Comparison of ENCODE assay signal across 23 cellular contexts in the genomic region with DNA sequence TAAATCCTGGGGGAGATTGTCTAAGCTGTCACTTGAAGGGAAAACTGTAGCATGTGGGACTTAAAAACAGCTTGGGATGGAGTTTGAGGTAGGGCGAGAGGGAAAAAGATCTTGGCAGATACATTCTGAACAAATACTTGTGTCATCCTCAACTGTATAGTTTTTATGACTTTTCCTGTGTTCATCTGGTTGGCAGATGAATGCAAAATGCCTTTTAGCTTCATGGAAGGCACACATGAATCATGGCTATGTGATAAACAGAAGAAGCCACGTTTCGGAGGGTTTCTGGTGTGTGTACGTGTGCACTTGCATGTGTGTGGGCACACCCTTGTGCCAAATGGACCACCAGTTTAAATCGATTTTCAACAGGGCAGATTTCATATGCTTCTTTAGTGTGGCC.
A peak's percentile ranks its signal among the peaks of the same experiment; 100 is the strongest.
DNase-seq lines count a peak whose midpoint lies in the region; ATAC-seq, FAIRE-seq and TF ChIP-seq lines count a peak whose summit lies in the region.
"Had no signal": no experiment of that assay in that cellular context is flagged by ENCODE, and none has a peak within 500 bp of the region (broad histone marks: within the 10 kb centered on the region; RNA-seq: fewer than 3 reads in every experiment).

No MANE protein-coding gene starts in this region.

- H3K27me3 Mint-ChIP-seq in H9 (ENCODE audit: low read depth) (no peaks in the 10 kb centered on the region), glutamatergic neuron (ENCODE audit: unreplicated experiment) (no peaks in the 10 kb centered on the region)

- H4K91ac ChIP-seq in H9 (ENCODE audit: insufficient read length, low read depth, low read length), result no peak overlapping the region

- H3K79me1 ChIP-seq in H9 (ENCODE audit: insufficient read depth, low read depth, low read length, poor library complexity, severe bottlenecking), result no peaks in the 10 kb centered on the region

- H3K4me3 ChIP-seq in GM12878, result no peak overlapping the region
- H3K4me3 ChIP-seq: Peyer's patch, SJSA1 had no signal

- H3K23ac ChIP-seq in H9 (ENCODE audit: insufficient read length, low read depth, low read length), result no peak overlapping the region

- H3K4me1 Mint-ChIP-seq in H9 (peaks cover 14 to 16% of the 10 kb centered on the region in 2 experiments), glutamatergic neuron (ENCODE audit: low read depth, unreplicated experiment) (peaks cover 7% of the 10 kb centered on the region)
- H3K4me1 Mint-ChIP-seq: CD8-positive, alpha-beta memory T cell; IgD-negative memory B cell had no signal

- H3K36me3 Mint-ChIP-seq in H9 (ENCODE audit: insufficient read depth in 1 of 3, low read depth in 3 of 3), result peaks cover 3 to 15% (median 11%) of the 10 kb centered on the region in 3 experiments
- peaks cover 7% of the 10 kb centered on the region for H3K36me3 Mint-ChIP-seq in glutamatergic neuron (ENCODE audit: unreplicated experiment)
- H3K36me3 Mint-ChIP-seq: CD8-positive, alpha-beta memory T cell; IgD-negative memory B cell had no signal

- no TSS peak for BruUV-seq in GM12878 (replicated peaks; lab: Mats Ljungman, UMichigan)

- WGBS in H9 (ENCODE audit: extremely low coverage, insufficient read length, low lambda C conversion rate), result no CpG with 5 or more reads among the region's 5 CpGs
- 49% methylated on average over 5 of the region's 5 CpGs for WGBS in GM12878 (ENCODE audit: insufficient coverage, insufficient replicate concordance, low lambda C conversion rate, missing lambda C conversion rate)

- H3K9me3 Mint-ChIP-seq in H9, result peaks cover 10 to 14% of the 10 kb centered on the region in 2 experiments
- H3K9me3 Mint-ChIP-seq in glutamatergic neuron (ENCODE audit: unreplicated experiment), result peaks cover 2% of the 10 kb centered on the region

- TF ChIP-seq POLR2A in GM12878 (IDR thresholded peaks at IDR 0.05; ENCODE audit: low read depth, low read length), result no peak

- H3K79me2 ChIP-seq in H9 (ENCODE audit: insufficient read depth, low read length), result no peaks in the 10 kb centered on the region
- no peaks in the 10 kb centered on the region for H3K79me2 ChIP-seq in GM12878 (ENCODE audit: control insufficient read depth, insufficient read depth, low read length)

- no peak overlapping the region for H2BK20ac ChIP-seq in H9 (ENCODE audit: low read depth, low read length, poor library complexity, severe bottlenecking)

- H3K14ac ChIP-seq in H9 (ENCODE audit: insufficient read depth, low read length), result no peak overlapping the region

- FAIRE-seq in GM12878 (lab: Jason Lieb, UNC), result no peak
- no peak for FAIRE-seq in frontal cortex (lab: Jason Lieb, UNC)
- FAIRE-seq: D721Med had no signal

- H3K4me2 ChIP-seq in H9 (ENCODE audit: insufficient read depth, insufficient read length, low read length) (no peak overlapping the region), GM12878 (ENCODE audit: control insufficient read depth, insufficient read depth) (0 out of 2 replicates have a peak overlapping the region, but pooled peaks have one; percentile 14)

- H3K27ac ChIP-seq in H9 (ENCODE audit: insufficient read length, low read depth, low read length) (no peak overlapping the region), GM12878 (ENCODE audit: control insufficient read depth, insufficient read depth) (no peak overlapping the region)
- H3K27ac ChIP-seq: 22Rv1, Peyer's patch, SJSA1 had no signal

- H3T11ph ChIP-seq in H9 (ENCODE audit: low read length), result no peak overlapping the region

- no peak overlapping the region for H2AFZ ChIP-seq in H9 (ENCODE audit: low read length)
- H2AFZ ChIP-seq in GM12878 (ENCODE audit: control insufficient read depth, low read depth, low read length), result no peak overlapping the region

- DNase-seq in AG08395 (ENCODE audit: low spot score) (peak; percentile 20), H9 (no peak), GM12878 (ENCODE audit: low read depth, low spot score) (no peak), glutamatergic neuron (no peak), foreskin melanocyte (no peak), frontal cortex (ENCODE audit: low spot score in 2 of 2) (no peak), DMS79 treated with DMSO at 0.1 percent for 48 hours (lab: John Stamatoyannopoulos, UW) (no peak), AG08396 (ENCODE audit: low spot score) (no peak)
- DNase-seq: C1 segment of cervical spinal cord; CD8-positive, alpha-beta memory T cell; DMS79; Kasumi-1; NCI-H1092 treated with DMSO at 0.1 percent for 48 hours; NCI-H2081; NCI-H2171 treated with DMSO at 0.1 percent for 48 hours; NCI-H446 treated with DMSO at 0.1 percent for 48 hours; NCI-H69; Peyer's patch had no signal

- no peaks in the 10 kb centered on the region for H3K4me1 ChIP-seq in H9 (ENCODE audit: insufficient read depth, low read length)
- H3K4me1 ChIP-seq in GM12878 (ENCODE audit: control insufficient read depth, insufficient read depth, low read length), result no peaks in the 10 kb centered on the region
- H3K4me1 ChIP-seq: Peyer's patch, SJSA1 had no signal

- CTCF ChIA-PET in GM12878 (lab: Yijun Ruan, JAX), result interaction anchor here (0.6 kb wide), 1 partner anchor 474 kb away, joined by 3 read pairs; no protein-coding TSS in a partner anchor

- H4K20me1 ChIP-seq in H9 (ENCODE audit: control insufficient read depth, insufficient read depth, insufficient read length), result no peaks in the 10 kb centered on the region
- no peaks in the 10 kb centered on the region for H4K20me1 ChIP-seq in GM12878 (ENCODE audit: control insufficient read depth, insufficient read depth)

- H3K18ac ChIP-seq in H9 (ENCODE audit: insufficient read length, low read depth, low read length), result no peak overlapping the region

- no peak overlapping the region for H3K56ac ChIP-seq in H9 (ENCODE audit: insufficient read length, low read depth, low read length)

- no peaks in the 10 kb centered on the region for H3K36me3 ChIP-seq in GM12878 (ENCODE audit: control insufficient read depth in 2 of 2, insufficient read depth in 2 of 2, low read length in 1 of 2)
- H3K36me3 ChIP-seq: Peyer's patch, SJSA1 had no signal

- no peaks in the 10 kb centered on the region for H3K23me2 ChIP-seq in H9 (ENCODE audit: insufficient read length, low read depth, low read length, poor library complexity, severe bottlenecking)

- SMC1A ChIA-PET in GM12878 (lab: Charles Lee; ENCODE audit: uncharacterized antibody, unreplicated experiment), result no interaction called here

- in situ Hi-C loops in GM12878 (cut with MboI), result no loop called here

- H2BK12ac ChIP-seq in H9 (ENCODE audit: insufficient read length, low read depth, low read length), result no peak overlapping the region

- no peak overlapping the region for H3K4ac ChIP-seq in H9 (ENCODE audit: low read depth, low read length)

- no peak for TF ChIP-seq RAD21 in GM12878 (IDR thresholded peaks at IDR 0.05; ENCODE audit: insufficient read depth, low read depth, low read length)

- H3K9ac ChIP-seq in H9 (ENCODE audit: extremely low read depth, insufficient read length, low read length) (no peak overlapping the region), GM12878 (ENCODE audit: control insufficient read depth, insufficient read depth, low read length) (no peak overlapping the region)

- H4K8ac ChIP-seq in H9 (replicated peaks; ENCODE audit: insufficient read length, low read depth, low read length), result no peak overlapping the region

- H2BK5ac ChIP-seq in H9 (ENCODE audit: insufficient read length, low read length), result no peak overlapping the region

- no peak overlapping the region for H2AK5ac ChIP-seq in H9 (ENCODE audit: insufficient read length, low read length)

- H3K27me3 ChIP-seq in H9 (ENCODE audit: insufficient read depth, low read length) (no peaks in the 10 kb centered on the region), GM12878 (replicated peaks in 1 of 2; ENCODE audit: control insufficient read depth in 2 of 2, insufficient read depth in 2 of 2, low read length in 1 of 2) (no peaks in the 10 kb centered on the region)
- H3K27me3 ChIP-seq: Peyer's patch, SJSA1 had no signal

- H2BK15ac ChIP-seq in H9 (ENCODE audit: low read depth, low read length), result no peak overlapping the region

- RAD21 ChIA-PET in GM12878 (lab: Charles Lee; ENCODE audit: unreplicated experiment), result no interaction called here

- H2BK120ac ChIP-seq in H9 (ENCODE audit: low read depth, low read length, poor library complexity, severe bottlenecking), result no peak overlapping the region

- peak overlapping the region in 2 of 3 experiments; percentile 39 to 59; a peak in 2 of 7 replicates for H3K27ac Mint-ChIP-seq in H9
- peak overlapping the region; percentile 45 for H3K27ac Mint-ChIP-seq in glutamatergic neuron (ENCODE audit: unreplicated experiment)
- H3K27ac Mint-ChIP-seq: CD8-positive, alpha-beta memory T cell; IgD-negative memory B cell had no signal

- H3K9me3 ChIP-seq in H9 (ENCODE audit: control insufficient read depth, low read depth, low read length), result peaks cover 2% of the 10 kb centered on the region
- no peaks in the 10 kb centered on the region; the same call in 1 of the 3 replicates for H3K9me3 ChIP-seq in GM12878 (replicated peaks; ENCODE audit: control insufficient read depth, insufficient read depth, low read length)
- H3K9me3 ChIP-seq: Peyer's patch, SJSA1 had no signal

- no peak for TF ChIP-seq EP300 in GM12878 (IDR thresholded peaks at IDR 0.05; ENCODE audit: borderline replicate concordance in 1 of 2, control insufficient read depth in 1 of 2, low read depth in 2 of 2, low read length in 2 of 2)

- ATAC-seq in GM12878, result no peak
- ATAC-seq: HCT116 had no signal

- H4K5ac ChIP-seq in H9 (ENCODE audit: insufficient read length, low read depth, low read length), result no peak overlapping the region

- intact Hi-C loops in GM12878 (cut with micrococcal nuclease; ENCODE audit: unreplicated experiment), result no loop called here

- POLR2A ChIA-PET in GM12878 (lab: Charles Lee), result no interaction called here

- no peak overlapping the region for H3K4me3 Mint-ChIP-seq in H9
- no peak overlapping the region for H3K4me3 Mint-ChIP-seq in glutamatergic neuron (ENCODE audit: unreplicated experiment)
- H3K4me3 Mint-ChIP-seq: CD8-positive, alpha-beta memory T cell; IgD-negative memory B cell had no signal

- TF ChIP-seq CTCF in H9 (conservative IDR thresholded peaks at IDR 0.05) (no peak), GM12878 (IDR thresholded peaks at IDR 0.05 in 2 of 3, conservative IDR thresholded peaks at IDR 0.05 in 1 of 3; ENCODE audit: control insufficient read depth in 2 of 3, extremely low read depth in 1 of 3, insufficient read depth in 1 of 3, low read depth in 3 of 3, low read length in 3 of 3) (no peak), glutamatergic neuron (IDR thresholded peaks at IDR 0.05; ENCODE audit: partially characterized antibody, unreplicated experiment) (no peak)

TF ChIP-seq in GM12878, 131 proteins besides CTCF, POLR2A, EP300 and RAD21 (continues in another document):
- TF ChIP-seq HDAC2 (IDR thresholded peaks at IDR 0.05) (no peak), SUPT20H (IDR thresholded peaks at IDR 0.05; ENCODE audit: borderline replicate concordance, control insufficient read depth, low read depth, low read length) (no peak), HDGF (IDR thresholded peaks at IDR 0.05) (no peak), TCF12 (IDR thresholded peaks at IDR 0.05; ENCODE audit: low read depth, low read length) (no peak), SMAD1 (IDR thresholded peaks at IDR 0.05; ENCODE audit: low read depth, partially characterized antibody) (no peak), CBX5 (IDR thresholded peaks at IDR 0.05; ENCODE audit: low read depth) (no peak), BCL11A (IDR thresholded peaks at IDR 0.05; ENCODE audit: low read depth, low read length) (no peak), RAD51 (IDR thresholded peaks at IDR 0.05) (no peak), TCF7 (IDR thresholded peaks at IDR 0.05; ENCODE audit: borderline replicate concordance) (no peak)
